8 cellular contexts compared by ENCODE assay signal in genomic region chr17:79391808-79392233, GRCh38.
A peak's percentile ranks its signal among the peaks of the same experiment; 100 is the strongest.
DNase-seq lines count a peak whose midpoint lies in the region; ATAC-seq and TF ChIP-seq lines count a peak whose summit lies in the region.

No MANE protein-coding gene starts in this region.

- peak; percentile 93 for TF ChIP-seq CTCF in CD14-positive monocyte (IDR thresholded peaks at IDR 0.05)
- peak; percentile 97 for TF ChIP-seq CTCF in endothelial cell (IDR thresholded peaks at IDR 0.05; ENCODE audit: unreplicated experiment)
- TF ChIP-seq CTCF in mucosa of descending colon (IDR thresholded peaks at IDR 0.05) = peak; percentile 83

- intact Hi-C loops in CD14-positive monocyte (cut with micrococcal nuclease) = loop anchor here (2.0 to 5.0 kb wide), 2 partner anchors 345 kb away; no protein-coding TSS in a partner anchor
- intact Hi-C loops in mucosa of descending colon (cut with DNase I, micrococcal nuclease) = loop anchor here (10.0 kb wide), 2 partner anchors 307 to 327 kb away; no protein-coding TSS in a partner anchor

- H3K27me3 Mint-ChIP-seq in CD14-positive monocyte (ENCODE audit: low read depth in 3 of 3) (peaks cover 24 to 41% (median 31%) of the 10 kb centered on the region in 3 donors), endothelial cell (ENCODE audit: unreplicated experiment) (peaks cover 15% of the 10 kb centered on the region)

- H3K36me3 Mint-ChIP-seq in CD14-positive monocyte (no peaks in the 10 kb centered on the region), endothelial cell (ENCODE audit: low read depth, unreplicated experiment) (no peaks in the 10 kb centered on the region)

- no peak overlapping the region for H3K4me3 ChIP-seq in mucosa of descending colon

- H3K36me3 ChIP-seq in mucosa of descending colon (ENCODE audit: low read depth) = no peaks in the 10 kb centered on the region

- peak; percentile 77 for ATAC-seq in mucosa of descending colon
- no peak for ATAC-seq in HG03521 (IDR thresholded peaks at IDR 0.05; ENCODE audit: unreplicated experiment)

- no peaks in the 10 kb centered on the region for H3K4me1 ChIP-seq in mucosa of descending colon (ENCODE audit: low read depth)

- H3K4me1 Mint-ChIP-seq in CD14-positive monocyte (no peaks in the 10 kb centered on the region), endothelial cell (ENCODE audit: unreplicated experiment) (no peaks in the 10 kb centered on the region)

- H3K27ac Mint-ChIP-seq in CD14-positive monocyte (no peak overlapping the region), endothelial cell (ENCODE audit: unreplicated experiment) (no peak overlapping the region)

- peak; percentile 67 for DNase-seq in CD14-positive monocyte (ENCODE audit: low spot score)
- peak; percentile 79 for DNase-seq in HT-29 (ENCODE audit: low spot score)
- DNase-seq in NOMO-1 (lab: John Stamatoyannopoulos, UW; ENCODE audit: unreplicated experiment in 2 of 2) = peak; percentile 8 to 39
- DNase-seq in activated CD8-positive, alpha-beta memory T cell treated with anti-CD3 and anti-CD28 coated beads for 48 hours (ENCODE audit: low read depth in 2 of 3, low spot score in 2 of 3) = peak; percentile 18 to 52 (median 52)
- peak; percentile 89 for DNase-seq in endothelial cell (ENCODE audit: low spot score)
- DNase-seq in mucosa of descending colon = peak in 2 of 3 donors; percentile 75 to 82
- peak; percentile 82 for DNase-seq in stimulated activated CD8-positive, alpha-beta memory T cell treated with anti-CD3 and anti-CD28 coated beads, Interleukin-4, amount 100 ng/mL, for 48 hours

- H3K4me3 Mint-ChIP-seq in CD14-positive monocyte (no peak overlapping the region), endothelial cell (ENCODE audit: unreplicated experiment) (no peak overlapping the region)

- H3K9me3 Mint-ChIP-seq in CD14-positive monocyte (peaks cover 2 to 8% (median 5%) of the 10 kb centered on the region in 7 donors), endothelial cell (ENCODE audit: unreplicated experiment) (no peaks in the 10 kb centered on the region)

- H3K9me3 ChIP-seq in mucosa of descending colon = no peaks in the 10 kb centered on the region

Comparison
In these comparisons a context has a peak if more than half of its experiments do, and no peak if none do; other contexts are left out.
1. DNase-seq: peak in every context shown above with its lines; median percentile 89 in endothelial cell; 82 in stimulated activated CD8-positive, alpha-beta memory T cell treated with anti-CD3 and anti-CD28 coated beads, Interleukin-4, amount 100 ng/mL, for 48 hours; 79 in HT-29; 78 in mucosa of descending colon; 67 in CD14-positive monocyte; 52 in activated CD8-positive, alpha-beta memory T cell treated with anti-CD3 and anti-CD28 coated beads for 48 hours; 24 in NOMO-1.